In genomic region chr1:166283600-166283999, GRCh38 we compare ENCODE assay signal across 26 cellular contexts.
"Had no signal": no experiment of that assay in that cellular context is flagged by ENCODE, and none has a peak within 500 bp of the region (broad histone marks: within the 10 kb centered on the region; RNA-seq: fewer than 3 reads in every experiment).

No MANE protein-coding gene starts in this region.

- H3K79me2 ChIP-seq: hepatocyte, parathyroid adenoma had no signal

- ATAC-seq: lower lobe of right lung; natural killer cell; stimulated activated effector memory CD8-positive, alpha-beta T cell treated with anti-CD3 and anti-CD28 coated beads, Interleukin-12 subunit alpha, Interleukin-12 subunit beta, amount 100 ng/mL, for 72 hours; upper lobe of right lung had no signal

- H3K9ac ChIP-seq: neural progenitor cell, parathyroid adenoma had no signal

- H2AFZ ChIP-seq: hepatocyte, neural progenitor cell, parathyroid adenoma had no signal

- H3K27ac ChIP-seq: heart right ventricle, hepatocyte, lower lobe of right lung, neural progenitor cell, neutrophil, parathyroid adenoma, sigmoid colon, spleen, thoracic aorta, tibial artery, upper lobe of right lung had no signal

- H3K4me3 ChIP-seq: heart right ventricle, hepatocyte, lower lobe of right lung, neural progenitor cell, right atrium auricular region, sigmoid colon, spleen, suprapubic skin, thoracic aorta, tibial artery, upper lobe of right lung had no signal

- H3K9me3 ChIP-seq: heart right ventricle, lower lobe of right lung, neutrophil, right atrium auricular region, sigmoid colon, spleen, suprapubic skin, thoracic aorta, tibial artery, upper lobe of right lung had no signal

- H3K4me2 ChIP-seq: hepatocyte, neural progenitor cell had no signal

- H3K27me3 ChIP-seq: heart right ventricle, hepatocyte, neural progenitor cell, neutrophil, right atrium auricular region, sigmoid colon, suprapubic skin, tibial artery, upper lobe of right lung had no signal

- H3K4me1 ChIP-seq: lower lobe of right lung, neural progenitor cell, parathyroid adenoma, sigmoid colon, spleen, suprapubic skin, tibial artery, upper lobe of right lung had no signal

- H3K36me3 ChIP-seq: heart right ventricle, lower lobe of right lung, neural progenitor cell, neutrophil, right atrium auricular region, sigmoid colon, spleen, suprapubic skin, thoracic aorta, tibial artery, upper lobe of right lung had no signal

- FAIRE-seq: small intestine, urothelium cell line had no signal

- DNase-seq: heart right ventricle; islet precursor cell; left ventricle myocardium superior; lower lobe of right lung; mammary epithelial cell; mesenchymal stem cell; naive B cell; natural killer cell; nephron progenitor cell; occipital lobe; sigmoid colon; small intestine; spleen; stimulated activated CD4-positive, alpha-beta T cell treated with anti-CD3 and anti-CD28 coated beads, Interleukin-4, amount 100 ng/mL, for 24 hours; stimulated activated naive CD4-positive, alpha-beta T cell; tibial artery; upper lobe of right lung had no signal
